ENCODE assay signal across 24 cellular contexts in genomic region chr19:17929056-17929455, GRCh38. TPM values are rescaled to one million over a fixed set of nuclear protein-coding genes. Genes with fewer than 3 reads are reported as not detected.
DNase-seq lines count a peak whose midpoint lies in the region; ATAC-seq, FAIRE-seq and TF ChIP-seq lines count a peak whose summit lies in the region.
"Had no signal": no experiment of that assay in that cellular context is flagged by ENCODE, and none has a peak within 500 bp of the region (broad histone marks: within the 10 kb centered on the region; RNA-seq: fewer than 3 reads in every experiment).

No MANE protein-coding gene starts in this region.

- no peaks in the 10 kb centered on the region for H3K9me3 Mint-ChIP-seq in activated T-helper 17 cell treated with anti-CD3 and anti-CD28 coated beads, Interleukin-2, amount 50 U/mL, for 72 hours
- H3K9me3 Mint-ChIP-seq: CD8-positive, alpha-beta memory T cell; T-cell had no signal

- H4K91ac ChIP-seq in neuronal stem cell (ENCODE audit: low read depth, low read length, poor library complexity): no peak overlapping the region

- no peak overlapping the region for H2BK15ac ChIP-seq in neuronal stem cell (ENCODE audit: low read length)

- peak overlapping the region; percentile 22 for H3K27ac Mint-ChIP-seq in activated T-helper 17 cell treated with anti-CD3 and anti-CD28 coated beads, Interleukin-2, amount 50 U/mL, for 72 hours
- H3K27ac Mint-ChIP-seq: T-cell had no signal

- H3K23ac ChIP-seq in neuronal stem cell (ENCODE audit: low read depth, low read length, poor library complexity): no peak overlapping the region

- no peak overlapping the region for H3K4me3 ChIP-seq in neuronal stem cell (ENCODE audit: low read length in 2 of 2)
- H3K4me3 ChIP-seq in vagina: no peak overlapping the region
- H3K4me3 ChIP-seq: GM23248 had no signal

- H2AFZ ChIP-seq in neuronal stem cell (ENCODE audit: low read length): no peak overlapping the region
- H2AFZ ChIP-seq: GM23248 had no signal

- TF ChIP-seq POLR2A in GM12892 (IDR thresholded peaks at IDR 0.05; ENCODE audit: low read depth, low read length) (no peak), vagina (IDR thresholded peaks at IDR 0.05) (no peak)

- H3K9ac ChIP-seq in neuronal stem cell (ENCODE audit: low read depth, low read length, poor library complexity): no peak overlapping the region
- H3K9ac ChIP-seq: GM23248 had no signal

- no peak overlapping the region for H2BK5ac ChIP-seq in neuronal stem cell (ENCODE audit: low read length)

- no peak for DNase-seq in GM12892 (ENCODE audit: insufficient read length)
- no peak for DNase-seq in neuronal stem cell (ENCODE audit: low spot score)
- no peak for DNase-seq in vagina (ENCODE audit: extremely low spot score in 2 of 2)
- DNase-seq: ACHN; C1 segment of cervical spinal cord; CD8-positive, alpha-beta memory T cell; GM23248; KBM-7; NCI-H1417 treated with DMSO at 0.1 percent for 48 hours; NCI-H187 treated with DMSO at 0.1 percent for 48 hours; NCI-H2227 treated with DMSO at 0.1 percent for 48 hours; NCI-H510A treated with DMSO at 0.1 percent for 48 hours; NCI-H82; PC-3; SIG-M5; T-cell had no signal

- H3K27ac ChIP-seq in neuronal stem cell (replicated peaks; ENCODE audit: low read length) (no peak overlapping the region), vagina (no peak overlapping the region)
- H3K27ac ChIP-seq: GM23248 had no signal

- intact Hi-C loops in vagina (cut with DNase I): no loop called here

- no peak overlapping the region for H3K4me2 ChIP-seq in neuronal stem cell (ENCODE audit: insufficient read depth, low read length, poor library complexity, severe bottlenecking)

- no peaks in the 10 kb centered on the region for H3K36me3 ChIP-seq in neuronal stem cell (replicated peaks in 1 of 2; ENCODE audit: control insufficient read depth in 2 of 2, insufficient read depth in 2 of 2, low read length in 2 of 2)
- H3K36me3 ChIP-seq in vagina: no peaks in the 10 kb centered on the region

- no peak for TF ChIP-seq CTCF in vagina (IDR thresholded peaks at IDR 0.05)

- H3K27me3 ChIP-seq in neuronal stem cell (ENCODE audit: control insufficient read depth in 3 of 3, insufficient read depth in 3 of 3, low read depth in 1 of 3, low read length in 3 of 3): no peaks in the 10 kb centered on the region
- H3K27me3 ChIP-seq in vagina: no peaks in the 10 kb centered on the region

- no peak overlapping the region for H2AK5ac ChIP-seq in neuronal stem cell (ENCODE audit: low read depth, low read length)

- ATAC-seq in GM21390 (IDR thresholded peaks at IDR 0.05; ENCODE audit: unreplicated experiment): peak; percentile 33
- ATAC-seq in activated T-helper 17 cell treated with anti-CD3 and anti-CD28 coated beads, Interleukin-2, amount 50 U/mL, for 72 hours (replicated peaks): peak; percentile 45
- no peak for ATAC-seq in GM19395 (IDR thresholded peaks at IDR 0.05; ENCODE audit: unreplicated experiment)
- ATAC-seq in HG03025 (IDR thresholded peaks at IDR 0.05; ENCODE audit: low FRiP score, unreplicated experiment): no peak
- ATAC-seq: HCT116, HepG2, PC-3, SK-N-SH treated with all-trans-retinoic acid at 6 μM for 48 hours, T-cell had no signal

- FAIRE-seq in GM12892 (lab: Jason Lieb, UNC): peak; percentile 5
- FAIRE-seq: HepG2 had no signal

- no peaks in the 10 kb centered on the region for H3K27me3 Mint-ChIP-seq in activated T-helper 17 cell treated with anti-CD3 and anti-CD28 coated beads, Interleukin-2, amount 50 U/mL, for 72 hours
- H3K27me3 Mint-ChIP-seq: T-cell had no signal

- H2BK12ac ChIP-seq in neuronal stem cell (ENCODE audit: low read length): no peak overlapping the region

- H3K4me1 ChIP-seq in neuronal stem cell (ENCODE audit: control insufficient read depth in 2 of 2, insufficient read depth in 1 of 2, low read depth in 1 of 2, low read length in 2 of 2): peaks cover 6 to 11% of the 10 kb centered on the region in 2 donors
- H3K4me1 ChIP-seq in vagina: peaks cover 19% of the 10 kb centered on the region

- no peak overlapping the region for H3K4ac ChIP-seq in neuronal stem cell (ENCODE audit: low read length)

- WGBS in neuronal stem cell (ENCODE audit: extremely low coverage in 2 of 2, insufficient read length in 2 of 2, insufficient replicate concordance in 1 of 2), 2 donors: no CpG with 5 or more reads among the region's 4 CpGs

- H2BK120ac ChIP-seq in neuronal stem cell (ENCODE audit: low read depth, low read length): no peak overlapping the region

- no peaks in the 10 kb centered on the region for H3K36me3 Mint-ChIP-seq in activated T-helper 17 cell treated with anti-CD3 and anti-CD28 coated beads, Interleukin-2, amount 50 U/mL, for 72 hours (ENCODE audit: low read depth)
- H3K36me3 Mint-ChIP-seq: T-cell had no signal

- peak overlapping the region; percentile 38 for H3K4me3 Mint-ChIP-seq in activated T-helper 17 cell treated with anti-CD3 and anti-CD28 coated beads, Interleukin-2, amount 50 U/mL, for 72 hours
- H3K4me3 Mint-ChIP-seq: T-cell had no signal

- peaks cover 4% of the 10 kb centered on the region for H3K79me1 ChIP-seq in neuronal stem cell (ENCODE audit: low read depth, low read length)

- H3K9me3 ChIP-seq in neuronal stem cell (replicated peaks in 1 of 2; ENCODE audit: control insufficient read depth in 2 of 2, insufficient read depth in 1 of 2, low read depth in 1 of 2, low read length in 2 of 2): no peaks in the 10 kb centered on the region
- H3K9me3 ChIP-seq in vagina: no peaks in the 10 kb centered on the region

- no peak overlapping the region for H3K14ac ChIP-seq in neuronal stem cell (ENCODE audit: low read length)

- no peak overlapping the region for H3K18ac ChIP-seq in neuronal stem cell (ENCODE audit: low read length)

- peaks cover 4% of the 10 kb centered on the region for H3K4me1 Mint-ChIP-seq in activated T-helper 17 cell treated with anti-CD3 and anti-CD28 coated beads, Interleukin-2, amount 50 U/mL, for 72 hours

- no peak overlapping the region for H4K8ac ChIP-seq in neuronal stem cell (ENCODE audit: low read depth, low read length)

RNA-seq across cellular contexts. Expression of gene CCDC124, which starts 3.8 kb away (rescaled TPM):
- polyA plus RNA-seq in GM12892 (2012; ENCODE audit: missing spikeins): 27.5 TPM
- total RNA-seq in activated T-helper 17 cell treated with anti-CD3 and anti-CD28 coated beads, Interleukin-2, amount 50 U/mL, for 72 hours: 10 to 100 TPM; 52.4 to 90.5 TPM
- polyA plus RNA-seq in neuronal stem cell (2013, experiment 1 of 2): 88.1 TPM
- polyA plus RNA-seq in neuronal stem cell (2013, experiment 2 of 2): 85.6 TPM
- 59.7 TPM for total RNA-seq in vagina

RNA-seq across cellular contexts. Expression of gene KCNN1, which starts 37.9 kb away (rescaled TPM):
- 1.5 TPM for polyA plus RNA-seq in GM12892 (2012; ENCODE audit: missing spikeins)
- total RNA-seq in activated T-helper 17 cell treated with anti-CD3 and anti-CD28 coated beads, Interleukin-2, amount 50 U/mL, for 72 hours: under 1 TPM; 0.50 to 0.61 TPM
- polyA plus RNA-seq in neuronal stem cell (2013, experiment 1 of 2): 8.4 TPM
- polyA plus RNA-seq in neuronal stem cell (2013, experiment 2 of 2): 7.4 TPM
- total RNA-seq in vagina: 1.5 TPM
- total RNA-seq: GM23248, PC-3, T-cell had no signal
- polyA plus RNA-seq: CD8-positive, alpha-beta memory T cell; GM23248; HepG2 had no signal

RNA-seq across cellular contexts. Expression of gene SLC5A5, which starts 57.3 kb away (rescaled TPM):
- polyA plus RNA-seq in GM12892 (2012; ENCODE audit: missing spikeins): 0.08 TPM
- 1 to 10 TPM in 1 of 2 donors, under 1 TPM in 1; 0.65 to 1.4 TPM for total RNA-seq in activated T-helper 17 cell treated with anti-CD3 and anti-CD28 coated beads, Interleukin-2, amount 50 U/mL, for 72 hours
- polyA plus RNA-seq in neuronal stem cell (2013, experiment 1 of 2): 0.08 TPM
- polyA plus RNA-seq in neuronal stem cell (2013, experiment 2 of 2): 0.19 TPM
- not detected for total RNA-seq in vagina
- total RNA-seq: GM23248, HepG2, M059J, PC-3 had no signal
- polyA plus RNA-seq: GM23248, HepG2 had no signal

Comparison
In these comparisons a context has a peak if more than half of its experiments do, and no peak if none do; other contexts are left out.
1. ATAC-seq: peak in GM21390 (single experiment) and activated T-helper 17 cell treated with anti-CD3 and anti-CD28 coated beads, Interleukin-2, amount 50 U/mL, for 72 hours (single experiment); none in GM19395 (single experiment) and HG03025 (single experiment).